ENCODE assay signal across 13 cellular contexts in the genomic region with DNA sequence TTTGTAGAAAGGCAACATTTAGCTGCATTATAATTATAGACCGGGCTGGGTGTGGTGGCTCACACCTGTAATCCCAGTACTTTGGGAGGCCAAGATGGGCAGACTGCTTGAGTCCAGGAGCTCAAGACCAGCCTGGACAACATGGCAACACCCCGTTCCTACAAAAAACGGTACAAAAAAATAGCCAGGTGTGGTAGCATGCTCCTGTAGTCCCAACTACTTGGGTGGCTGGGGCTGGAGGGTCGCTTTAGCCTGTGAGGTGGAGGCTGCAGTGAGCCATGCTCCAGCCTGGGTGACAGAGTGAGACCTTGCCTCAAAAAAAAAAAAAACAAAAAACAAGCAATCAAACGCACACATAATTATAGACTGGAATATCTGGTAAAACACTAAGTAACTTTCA. TPM values are rescaled to one million over a fixed set of nuclear protein-coding genes. Genes with fewer than 3 reads are reported as not detected.
"Had no signal": no experiment of that assay in that cellular context is flagged by ENCODE, and none has a peak within 500 bp of the region (broad histone marks: within the 10 kb centered on the region; RNA-seq: fewer than 3 reads in every experiment).

No MANE protein-coding gene starts in this region.

- DNase-seq: activated CD4-positive, alpha-beta T cell treated with anti-CD3 and anti-CD28 coated beads, Interleukin-2, amount 10 ng/mL, durations not matched to agents 24 days and 14 days; activated CD4-positive, CD25-positive, alpha-beta regulatory T cell; activated CD8-positive, alpha-beta T cell treated with anti-CD3 and anti-CD28 coated beads, Interleukin-2, amount 10 ng/mL, durations not matched to agents 7 days and 5 days; activated naive CD4-positive, alpha-beta T cell; kidney; nucleus accumbens; right lobe of liver had no signal

- H3K27ac ChIP-seq: ascending aorta, cardiac muscle cell, right lobe of liver had no signal

- H3K9me3 ChIP-seq: ascending aorta, right lobe of liver had no signal

- H3K27me3 ChIP-seq: ascending aorta, cardiac muscle cell, right lobe of liver had no signal

- H3K27ac Mint-ChIP-seq: activated CD4-positive, alpha-beta T cell treated with anti-CD3 and anti-CD28 coated beads, Interleukin-2, amount 10 ng/mL, durations not matched to agents 24 days and 14 days; activated CD8-positive, alpha-beta T cell treated with anti-CD3 and anti-CD28 coated beads, Interleukin-2, amount 10 ng/mL, durations not matched to agents 7 days and 5 days; activated T-helper 1 cell treated with anti-CD3 and anti-CD28 coated beads, Interleukin-12 subunit alpha, Interleukin-12 subunit beta, Interleukin-2, Interleukin-4 antibody, amounts not matched to agents 30 ng/mL and 10 ng/mL and 1 ng/mL, durations not matched to agents 14 hours and 24 hours and 36 hours; natural killer cell treated with Interleukin-12 subunit alpha and Interleukin-12 subunit beta and Interleukin-15 and Interleukin-18, amount 100 ng/mL, for 72 hours; progenitor cell of endocrine pancreas; stimulated activated naive CD8-positive, alpha-beta T cell treated with anti-CD3 and anti-CD28 coated beads, Interleukin-15, Interleukin-2, amounts not matched to agents 100 ng/mL and 50 ng/mL, for 24 hours had no signal

- H3K4me3 Mint-ChIP-seq: activated CD4-positive, alpha-beta T cell treated with anti-CD3 and anti-CD28 coated beads, Interleukin-2, amount 10 ng/mL, durations not matched to agents 24 days and 14 days; activated CD8-positive, alpha-beta T cell treated with anti-CD3 and anti-CD28 coated beads, Interleukin-2, amount 10 ng/mL, durations not matched to agents 7 days and 5 days; activated T-helper 1 cell treated with anti-CD3 and anti-CD28 coated beads, Interleukin-12 subunit alpha, Interleukin-12 subunit beta, Interleukin-2, Interleukin-4 antibody, amounts not matched to agents 30 ng/mL and 10 ng/mL and 1 ng/mL, durations not matched to agents 14 hours and 24 hours and 36 hours; natural killer cell treated with Interleukin-12 subunit alpha and Interleukin-12 subunit beta and Interleukin-15 and Interleukin-18, amount 100 ng/mL, for 72 hours; stimulated activated naive CD8-positive, alpha-beta T cell treated with anti-CD3 and anti-CD28 coated beads, Interleukin-15, Interleukin-2, amounts not matched to agents 100 ng/mL and 50 ng/mL, for 24 hours had no signal

- H3K9me3 Mint-ChIP-seq: activated T-helper 1 cell treated with anti-CD3 and anti-CD28 coated beads, Interleukin-12 subunit alpha, Interleukin-12 subunit beta, Interleukin-2, Interleukin-4 antibody, amounts not matched to agents 30 ng/mL and 10 ng/mL and 1 ng/mL, durations not matched to agents 14 hours and 24 hours and 36 hours; natural killer cell treated with Interleukin-12 subunit alpha and Interleukin-12 subunit beta and Interleukin-15 and Interleukin-18, amount 100 ng/mL, for 72 hours; stimulated activated naive CD8-positive, alpha-beta T cell treated with anti-CD3 and anti-CD28 coated beads, Interleukin-15, Interleukin-2, amounts not matched to agents 100 ng/mL and 50 ng/mL, for 24 hours had no signal

- H3K27me3 Mint-ChIP-seq: activated CD4-positive, alpha-beta T cell treated with anti-CD3 and anti-CD28 coated beads, Interleukin-2, amount 10 ng/mL, durations not matched to agents 24 days and 14 days; natural killer cell treated with Interleukin-12 subunit alpha and Interleukin-12 subunit beta and Interleukin-15 and Interleukin-18, amount 100 ng/mL, for 72 hours; progenitor cell of endocrine pancreas; stimulated activated naive CD8-positive, alpha-beta T cell treated with anti-CD3 and anti-CD28 coated beads, Interleukin-15, Interleukin-2, amounts not matched to agents 100 ng/mL and 50 ng/mL, for 24 hours had no signal

- H3K4me3 ChIP-seq: ascending aorta, cardiac muscle cell, right lobe of liver had no signal

RNA-seq across cellular contexts. Expression of gene SSC4D, which starts 55.8 kb away (rescaled TPM):
- total RNA-seq: ascending aorta had no signal
